In genomic region chr5:118952306-118952705, GRCh38 we compare ENCODE assay signal across 7 cellular contexts. TPM values are rescaled to one million over a fixed set of nuclear protein-coding genes. Genes with fewer than 3 reads are reported as not detected.
A peak's percentile ranks its signal among the peaks of the same experiment; 100 is the strongest.
DNase-seq lines count a peak whose midpoint lies in the region; FAIRE-seq and TF ChIP-seq lines count a peak whose summit lies in the region.
"Not testable (repeated sequence)": the region's sequence is repeated elsewhere in the genome, so short reads cannot be mapped to it uniquely, and the experiment has no call there.

No MANE protein-coding gene starts in this region.

- not testable (repeated sequence) for H3K79me2 ChIP-seq in astrocyte (ENCODE audit: insufficient read depth, low read length); smooth muscle cell (ENCODE audit: low read depth)
- H3K79me2 ChIP-seq in mesendoderm (ENCODE audit: control insufficient read depth, insufficient read depth, low read length) = peaks cover 25% of the 10 kb centered on the region

- not testable (repeated sequence) for H3K9me3 ChIP-seq in HUES6 (ENCODE audit: control insufficient read depth, insufficient read depth, low read depth, low read length); astrocyte (ENCODE audit: insufficient read depth, low read depth, low read length); iPS-20b (ENCODE audit: insufficient read depth, low read depth, low read length); smooth muscle cell (replicated peaks; ENCODE audit: low read depth)

- not testable (repeated sequence) for H3F3A ChIP-seq in smooth muscle cell (ENCODE audit: low read depth)

- H3K36me3 ChIP-seq in H7 (replicated peaks; ENCODE audit: control insufficient read depth, insufficient read depth, low read length); HUES6 (ENCODE audit: control insufficient read depth, insufficient read depth, low read length); astrocyte (ENCODE audit: insufficient read depth, low read length); iPS-20b (ENCODE audit: insufficient read depth, low read depth, low read length); mesendoderm (ENCODE audit: control insufficient read depth, insufficient read depth, low read length); smooth muscle cell (ENCODE audit: low read depth): not testable (repeated sequence)

- H2AFZ ChIP-seq in astrocyte (ENCODE audit: low read depth, low read length); smooth muscle cell (ENCODE audit: low read depth): not testable (repeated sequence)

- H3K4me1 ChIP-seq in HUES6 (ENCODE audit: control insufficient read depth, insufficient read depth, low read length) (peaks cover 25% of the 10 kb centered on the region), iPS-20b (ENCODE audit: insufficient read depth, low read length) (peaks cover 17% of the 10 kb centered on the region)
- not testable (repeated sequence) for H3K4me1 ChIP-seq in astrocyte (ENCODE audit: insufficient read depth, low read length); mesendoderm (ENCODE audit: control insufficient read depth, low read depth, low read length); smooth muscle cell (ENCODE audit: low read depth)

- not testable (repeated sequence) for H4K8ac ChIP-seq in mesendoderm (ENCODE audit: low read depth, low read length)

- TF ChIP-seq CTCF in astrocyte (IDR thresholded peaks at IDR 0.05; ENCODE audit: insufficient read depth, low read depth, low read length); smooth muscle cell (IDR thresholded peaks at IDR 0.05; ENCODE audit: borderline replicate concordance, insufficient read depth, poor library complexity, severe bottlenecking): not testable (repeated sequence)

- peak overlapping the region; percentile 49 for H3K4me3 ChIP-seq in H7 (ENCODE audit: insufficient read depth, low read depth, low read length)
- H3K4me3 ChIP-seq in HUES6 (ENCODE audit: low read depth, low read length) = peak overlapping the region; percentile 78
- not testable (repeated sequence) for H3K4me3 ChIP-seq in astrocyte (ENCODE audit: insufficient read depth, low read depth, low read length); mesendoderm (ENCODE audit: low read length); smooth muscle cell
- H3K4me3 ChIP-seq in iPS-20b (ENCODE audit: low read length) = peak overlapping the region; percentile 39

- H3K4me2 ChIP-seq in astrocyte (ENCODE audit: low read length); mesendoderm (ENCODE audit: low read length): not testable (repeated sequence)
- H3K4me2 ChIP-seq in smooth muscle cell = peak overlapping the region; percentile 52

- DNase-seq in H7 = peak; percentile 29
- DNase-seq in astrocyte (ENCODE audit: low read depth); smooth muscle cell (lab: John Stamatoyannopoulos, UW; ENCODE audit: unreplicated experiment): not testable (repeated sequence)
- peak; percentile 44 for DNase-seq in iPS DF 4.7 (ENCODE audit: extremely low read depth, low spot score)
- peak; percentile 97 for DNase-seq in mesendoderm

- not testable (repeated sequence) for H3K79me1 ChIP-seq in mesendoderm (ENCODE audit: low read length)

- H3K4me3 Mint-ChIP-seq in astrocyte (ENCODE audit: unreplicated experiment) = not testable (repeated sequence)

- H3K4ac ChIP-seq in mesendoderm (ENCODE audit: low read depth, low read length) = not testable (repeated sequence)

- H3K9ac ChIP-seq in HUES6 (ENCODE audit: low read length) (peak overlapping the region; percentile 95), iPS-20b (ENCODE audit: low read depth, low read length) (peak overlapping the region; percentile 48; the same call in 1 of the 2 replicates), mesendoderm (ENCODE audit: low read length) (peak overlapping the region; percentile 70)
- H3K9ac ChIP-seq in astrocyte (ENCODE audit: low read length); smooth muscle cell (ENCODE audit: low read depth): not testable (repeated sequence)

- H3K27ac ChIP-seq in HUES6 (ENCODE audit: low read depth, low read length) = peak overlapping the region; percentile 83
- H3K27ac ChIP-seq in astrocyte (ENCODE audit: low read depth, low read length); iPS-20b (ENCODE audit: low read length); smooth muscle cell (ENCODE audit: low read depth): not testable (repeated sequence)
- H3K27ac ChIP-seq in mesendoderm (ENCODE audit: low read depth, low read length) = peak overlapping the region; percentile 94

- not testable (repeated sequence) for H3K36me3 Mint-ChIP-seq in astrocyte (ENCODE audit: low read depth, unreplicated experiment)

- H2BK120ac ChIP-seq in mesendoderm (ENCODE audit: low read depth, low read length) = peak overlapping the region; percentile 88

- H3K23ac ChIP-seq in mesendoderm (ENCODE audit: low read length) = not testable (repeated sequence)

- H3K56ac ChIP-seq in mesendoderm (ENCODE audit: low read length) = peak overlapping the region; percentile 85

- not testable (repeated sequence) for H3K9me3 Mint-ChIP-seq in astrocyte (ENCODE audit: unreplicated experiment)

- no CpG with 5 or more reads among the region's 4 CpGs for WGBS in mesendoderm (ENCODE audit: extremely low coverage, insufficient coverage, low lambda C conversion rate)
- 18% methylated on average over 4 of the region's 4 CpGs for WGBS in smooth muscle cell (ENCODE audit: low lambda C conversion rate)

- peak overlapping the region; percentile 59 for H3K27ac Mint-ChIP-seq in astrocyte (ENCODE audit: unreplicated experiment)

- H2BK5ac ChIP-seq in mesendoderm (ENCODE audit: low read length) = not testable (repeated sequence)

- H4K5ac ChIP-seq in mesendoderm (ENCODE audit: low read length) = not testable (repeated sequence)

- peak overlapping the region; percentile 54 for H3K18ac ChIP-seq in mesendoderm (ENCODE audit: low read length)

- not testable (repeated sequence) for H3K27me3 Mint-ChIP-seq in astrocyte (ENCODE audit: low read depth, unreplicated experiment)

- H3K27me3 ChIP-seq in H7 (ENCODE audit: control insufficient read depth, insufficient read depth, low read length); HUES6 (ENCODE audit: control insufficient read depth, insufficient read depth, low read length); astrocyte (ENCODE audit: insufficient read depth, low read length); iPS-20b (ENCODE audit: insufficient read depth, low read length); mesendoderm (ENCODE audit: insufficient read depth, low read length, poor library complexity); smooth muscle cell (ENCODE audit: low read depth): not testable (repeated sequence)

- peaks cover 26% of the 10 kb centered on the region for H3K4me1 Mint-ChIP-seq in astrocyte (ENCODE audit: low read depth, unreplicated experiment)

- not testable (repeated sequence) for H2BK15ac ChIP-seq in mesendoderm (replicated peaks; ENCODE audit: low read depth)

- FAIRE-seq in astrocyte (lab: Jason Lieb, UNC) = not testable (repeated sequence)

- not testable (repeated sequence) for H2AK5ac ChIP-seq in mesendoderm (ENCODE audit: low read length)

- not testable (repeated sequence) for H4K20me1 ChIP-seq in astrocyte (ENCODE audit: insufficient read depth, low read length); smooth muscle cell (ENCODE audit: low read depth)

RNA-seq across cellular contexts. Expression of gene DTWD2, which starts 36.0 kb away (rescaled TPM):
- 24.7 and 24.8 TPM in 2 replicates for total RNA-seq in H7 (2014; rRNA removed; shearing (Covaris generic))
- total RNA-seq in astrocyte (4.9 and 5.3 TPM in 2 replicates), smooth muscle cell (1.7 and 3.0 TPM in 2 replicates)
- polyA plus RNA-seq in mesendoderm (2013, experiment 1 of 2) = 56.4 TPM
- 60.1 TPM for polyA plus RNA-seq in mesendoderm (2013, experiment 2 of 2)
- 0.58 and 0.71 TPM in 2 replicates for polyA plus RNA-seq in smooth muscle cell
